1 cellular context compared by ENCODE assay signal in the genomic region with DNA sequence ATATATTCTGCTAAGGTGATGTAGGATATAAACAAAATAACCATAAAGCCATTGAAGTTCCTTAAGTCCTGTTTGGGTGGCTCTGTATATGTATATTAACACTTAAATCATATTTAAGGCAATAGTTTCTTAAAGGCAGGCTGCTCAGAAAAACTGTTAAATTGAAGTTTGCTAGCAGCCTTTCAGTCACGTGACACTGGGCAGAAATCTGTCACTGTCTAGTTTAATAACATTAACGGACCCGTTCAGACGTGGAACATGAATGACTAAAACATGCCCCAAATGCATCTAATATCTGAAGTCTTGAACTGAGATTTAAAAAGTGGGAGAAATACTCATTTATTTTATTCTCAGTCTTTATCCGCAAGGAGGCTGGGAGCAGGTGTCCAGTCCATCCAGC.
TF ChIP-seq lines count a peak whose summit lies in the region.

No MANE protein-coding gene starts in this region.

TF ChIP-seq in GM12878, 131 proteins besides CTCF, POLR2A, EP300 and RAD21:
- TF ChIP-seq SMC3 (IDR thresholded peaks at IDR 0.05; ENCODE audit: borderline replicate concordance, low read length): no peak
- TF ChIP-seq RAD51 (IDR thresholded peaks at IDR 0.05): peak; percentile 60; the same call in 1 of the 2 replicates
